ENCODE assay signal across 21 cellular contexts in the genomic region with DNA sequence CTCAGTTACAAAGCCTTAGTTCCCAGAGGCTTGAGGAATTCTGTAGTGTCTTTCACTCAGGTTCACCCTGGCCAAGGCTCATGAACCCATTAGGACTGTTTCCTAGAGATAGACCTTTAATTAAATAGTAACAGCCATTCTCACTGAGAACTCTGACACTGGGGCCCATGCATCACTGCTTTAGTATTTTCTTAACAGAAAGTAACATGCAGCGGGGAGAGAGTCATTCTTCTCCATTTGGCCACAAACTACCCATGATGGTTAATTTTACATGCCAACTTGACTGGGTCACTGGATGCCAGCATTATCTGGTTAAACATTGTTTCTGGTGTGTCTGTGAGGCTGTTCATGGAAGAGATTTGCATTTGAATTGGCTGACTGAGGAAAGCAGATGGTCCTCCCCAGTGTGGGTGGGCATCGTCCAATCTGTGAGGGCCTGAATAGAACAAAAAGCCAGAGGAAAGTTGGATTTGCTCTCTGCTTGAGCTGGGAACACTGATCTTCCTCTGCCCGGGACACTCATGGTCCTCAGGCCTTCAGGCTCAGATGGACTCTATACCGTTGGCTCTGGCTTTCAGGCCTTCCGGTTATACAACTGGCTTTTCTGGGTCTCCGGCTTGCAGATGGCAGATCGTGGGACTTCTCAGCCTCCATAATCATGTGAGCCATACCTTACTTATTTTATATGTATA. TPM values are rescaled to one million over a fixed set of nuclear protein-coding genes. Genes with fewer than 3 reads are reported as not detected.
DNase-seq lines count a peak whose midpoint lies in the region; ATAC-seq lines count a peak whose summit lies in the region.
"Had no signal": no experiment of that assay in that cellular context is flagged by ENCODE, and none has a peak within 500 bp of the region (broad histone marks: within the 10 kb centered on the region; RNA-seq: fewer than 3 reads in every experiment).

No MANE protein-coding gene starts in this region.

- DNase-seq in EH (ENCODE audit: low read depth): peak; percentile 56
- peak; percentile 81 for DNase-seq in LHCN-M2 (ENCODE audit: low read depth)
- DNase-seq in cerebellar cortex (ENCODE audit: low spot score): peak; percentile 26
- DNase-seq in non-pigmented ciliary epithelial cell (ENCODE audit: low read depth): peak; percentile 20
- no peak for DNase-seq in stimulated activated CD4-positive, alpha-beta T cell treated with anti-CD3 and anti-CD28 coated beads, Interleukin-4, amount 100 ng/mL, for 4 hours
- no peak for DNase-seq in D341Med (ENCODE audit: low spot score)
- DNase-seq: activated CD4-positive, alpha-beta T cell treated with anti-CD3 and anti-CD28 coated beads for 48 hours; activated CD8-positive, alpha-beta memory T cell treated with anti-CD3 and anti-CD28 coated beads, Interleukin-2, amount 50 U/mL, for 4 hours; activated gamma-delta T cell treated with Interleukin-2 at 50 U/mL for 16 hours; cortex of kidney; naive thymus-derived CD8-positive, alpha-beta T cell; NCI-H1105; NCI-H526 treated with DMSO at 0.1 percent for 48 hours; psoas muscle; transverse colon had no signal

- no peak for ATAC-seq in GM21528 (IDR thresholded peaks at IDR 0.05; ENCODE audit: low FRiP score, unreplicated experiment)
- ATAC-seq: naive thymus-derived CD8-positive, alpha-beta T cell; Panc1 had no signal

RNA-seq across cellular contexts. Expression of a gene that starts 5.6 kb away (rescaled TPM):
- total RNA-seq in LHCN-M2 (2014; rRNA removed): not detected in 2 replicates
- 0.04 TPM for polyA plus RNA-seq in LHCN-M2 (2012)
- total RNA-seq: ascending aorta; endothelial cell of umbilical vein; H4; lung; naive thymus-derived CD8-positive, alpha-beta T cell; psoas muscle; transverse colon had no signal
- polyA plus RNA-seq: endothelial cell of umbilical vein; naive thymus-derived CD8-positive, alpha-beta T cell; psoas muscle had no signal

RNA-seq across cellular contexts. Expression of a gene that starts 35.0 kb away (rescaled TPM):
- 133 and 138 TPM in 2 replicates for total RNA-seq in LHCN-M2 (2014; rRNA removed)
- 25.8 TPM for polyA plus RNA-seq in LHCN-M2 (2012)

RNA-seq across cellular contexts. Expression of a gene that starts 50.8 kb away (rescaled TPM):
- not detected in 2 replicates for total RNA-seq in LHCN-M2 (2014; rRNA removed)
- not detected for polyA plus RNA-seq in LHCN-M2 (2012)
- total RNA-seq: ascending aorta; endothelial cell of umbilical vein; H4; lung; naive thymus-derived CD8-positive, alpha-beta T cell; psoas muscle; transverse colon had no signal
- polyA plus RNA-seq: endothelial cell of umbilical vein; naive thymus-derived CD8-positive, alpha-beta T cell; psoas muscle had no signal

Comparison
In these comparisons a context has a peak if more than half of its experiments do, and no peak if none do; other contexts are left out.
1. DNase-seq: peak in EH (single experiment), LHCN-M2 (single experiment), cerebellar cortex (single experiment) and non-pigmented ciliary epithelial cell (single experiment); none in stimulated activated CD4-positive, alpha-beta T cell treated with anti-CD3 and anti-CD28 coated beads, Interleukin-4, amount 100 ng/mL, for 4 hours (0 of 2) and D341Med (single experiment).